In the genomic region with DNA sequence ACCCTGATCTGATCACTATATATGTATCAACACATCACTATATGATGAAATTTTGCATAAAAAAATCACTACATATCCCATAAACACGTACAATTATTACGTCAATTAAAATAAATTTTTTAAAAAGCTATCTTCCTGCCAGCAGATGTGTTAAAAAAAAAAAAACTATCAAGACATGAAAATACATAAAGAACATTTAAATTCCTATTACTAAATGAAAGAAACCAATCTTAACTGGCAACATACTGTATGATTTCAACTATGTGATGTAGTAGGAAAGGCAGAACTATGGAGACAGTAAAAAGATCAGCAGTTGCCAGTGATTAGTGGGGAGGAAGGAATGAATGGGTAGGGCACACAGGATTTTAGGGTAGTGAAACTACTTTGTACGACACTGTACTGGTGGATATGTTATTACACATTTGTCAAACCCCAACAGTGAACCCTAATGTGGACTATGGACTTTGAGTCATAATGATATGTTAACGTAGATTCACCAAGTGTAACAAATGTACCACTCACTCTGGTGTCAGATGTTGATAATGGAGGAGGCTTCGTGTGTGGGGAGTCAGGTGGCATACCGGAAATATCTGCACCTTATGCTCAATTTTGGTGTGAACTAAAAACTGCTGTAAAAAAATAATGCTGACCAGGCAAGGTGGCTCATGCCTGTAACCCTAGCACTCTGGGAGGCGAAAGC, we compare ENCODE assay signal across 9 cellular contexts. TPM values are rescaled to one million over a fixed set of nuclear protein-coding genes. Genes with fewer than 3 reads are reported as not detected.
DNase-seq lines count a peak whose midpoint lies in the region; ATAC-seq lines count a peak whose summit lies in the region.
"Had no signal": no experiment of that assay in that cellular context is flagged by ENCODE, and none has a peak within 500 bp of the region (broad histone marks: within the 10 kb centered on the region; RNA-seq: fewer than 3 reads in every experiment).

No MANE protein-coding gene starts in this region.

- ATAC-seq in GM19438 (IDR thresholded peaks at IDR 0.05; ENCODE audit: low read depth, unreplicated experiment): peak; percentile 69
- peak; percentile 87 for ATAC-seq in HG03196 (IDR thresholded peaks at IDR 0.05; ENCODE audit: unreplicated experiment)
- ATAC-seq in activated T-helper 17 cell treated with anti-CD3 and anti-CD28 coated beads, Interleukin-2, amount 50 U/mL, for 72 hours (replicated peaks): peak; percentile 87

- no peaks in the 10 kb centered on the region for H3K27me3 Mint-ChIP-seq in activated T-helper 17 cell treated with anti-CD3 and anti-CD28 coated beads, Interleukin-2, amount 50 U/mL, for 72 hours

- DNase-seq in CD1c-positive myeloid dendritic cell (ENCODE audit: extremely low spot score) (peak; percentile 43), NCI-H510A treated with DMSO at 0.1 percent for 48 hours (lab: John Stamatoyannopoulos, UW) (no peak), midbrain (lab: John Stamatoyannopoulos, UW) (no peak), HCEC 1CT (no peak)
- DNase-seq in activated naive CD4-positive, alpha-beta T cell treated with anti-CD3 and anti-CD28 coated beads, Interleukin-2, amount 50 U/mL, for 16 hours: no peak
- DNase-seq: DMS79 treated with DMSO at 0.1 percent for 48 hours had no signal

- H3K4me3 Mint-ChIP-seq in activated T-helper 17 cell treated with anti-CD3 and anti-CD28 coated beads, Interleukin-2, amount 50 U/mL, for 72 hours: no peak overlapping the region

- peak overlapping the region; percentile 10 for H3K27ac Mint-ChIP-seq in activated T-helper 17 cell treated with anti-CD3 and anti-CD28 coated beads, Interleukin-2, amount 50 U/mL, for 72 hours

- H3K9me3 Mint-ChIP-seq in activated T-helper 17 cell treated with anti-CD3 and anti-CD28 coated beads, Interleukin-2, amount 50 U/mL, for 72 hours: no peaks in the 10 kb centered on the region

- peaks cover 36% of the 10 kb centered on the region for H3K36me3 Mint-ChIP-seq in activated T-helper 17 cell treated with anti-CD3 and anti-CD28 coated beads, Interleukin-2, amount 50 U/mL, for 72 hours (ENCODE audit: low read depth)

- H3K4me1 Mint-ChIP-seq in activated T-helper 17 cell treated with anti-CD3 and anti-CD28 coated beads, Interleukin-2, amount 50 U/mL, for 72 hours: peaks cover 35% of the 10 kb centered on the region

RNA-seq across cellular contexts. Expression of gene USP34, which starts 27.4 kb away (rescaled TPM):
- total RNA-seq in activated T-helper 17 cell treated with anti-CD3 and anti-CD28 coated beads, Interleukin-2, amount 50 U/mL, for 72 hours: 100 to 1,000 TPM in 1 of 2 donors, 10 to 100 TPM in 1; 98.5 to 121 TPM
